In genomic region chr1:66337249-66337648, GRCh38 we compare ENCODE assay signal across 11 cellular contexts.
A peak's percentile ranks its signal among the peaks of the same experiment; 100 is the strongest.
DNase-seq lines count a peak whose midpoint lies in the region; ATAC-seq and TF ChIP-seq lines count a peak whose summit lies in the region.
"Had no signal": no experiment of that assay in that cellular context is flagged by ENCODE, and none has a peak within 500 bp of the region (broad histone marks: within the 10 kb centered on the region; RNA-seq: fewer than 3 reads in every experiment).

No MANE protein-coding gene starts in this region.

- H3K36me3 Mint-ChIP-seq in activated naive CD4-positive, alpha-beta T cell treated with anti-CD3 and anti-CD28 coated beads for 36 hours (ENCODE audit: low read depth), result peaks cover 48% of the 10 kb centered on the region
- H3K36me3 Mint-ChIP-seq in activated naive CD8-positive, alpha-beta T cell treated with anti-CD3 and anti-CD28 coated beads for 36 hours, result peaks cover 69% of the 10 kb centered on the region

- no peaks in the 10 kb centered on the region for H3K27me3 Mint-ChIP-seq in activated naive CD4-positive, alpha-beta T cell treated with anti-CD3 and anti-CD28 coated beads for 36 hours (ENCODE audit: low read depth)
- H3K27me3 Mint-ChIP-seq in activated naive CD8-positive, alpha-beta T cell treated with anti-CD3 and anti-CD28 coated beads for 36 hours, result no peaks in the 10 kb centered on the region

- CTCF ChIA-PET in activated naive CD4-positive, alpha-beta T cell treated with anti-CD3 and anti-CD28 coated beads for 36 hours (lab: Charles Lee), result interaction anchor here (0.6 to 7.2 kb wide), 6 partner anchors 7 to 109 kb away, joined by 3 to 50 read pairs (median 3); no protein-coding TSS in a partner anchor

- DNase-seq in activated naive CD4-positive, alpha-beta T cell treated with anti-CD3 and anti-CD28 coated beads for 36 hours, result no peak
- DNase-seq in activated naive CD4-positive, alpha-beta T cell (lab: John Stamatoyannopoulos, UW), result no peak
- no peak for DNase-seq in activated naive CD8-positive, alpha-beta T cell treated with anti-CD3 and anti-CD28 coated beads for 36 hours
- DNase-seq in lower lobe of right lung (no peak), thyroid gland (no peak), NCI-H748 treated with DMSO at 0.1 percent for 48 hours (lab: John Stamatoyannopoulos, UW) (no peak)
- DNase-seq: activated CD8-positive, alpha-beta memory T cell treated with anti-CD3 and anti-CD28 coated beads for 24 hours; NCI-H2227 treated with DMSO at 0.1 percent for 48 hours; SHP77 treated with DMSO at 0.1 percent for 48 hours had no signal

- peaks cover 45% of the 10 kb centered on the region for H3K4me1 Mint-ChIP-seq in activated naive CD4-positive, alpha-beta T cell treated with anti-CD3 and anti-CD28 coated beads for 36 hours (ENCODE audit: low read depth)
- peaks cover 55% of the 10 kb centered on the region for H3K4me1 Mint-ChIP-seq in activated naive CD8-positive, alpha-beta T cell treated with anti-CD3 and anti-CD28 coated beads for 36 hours

- H3K4me3 Mint-ChIP-seq in activated naive CD4-positive, alpha-beta T cell treated with anti-CD3 and anti-CD28 coated beads for 36 hours, result peak overlapping the region; percentile 98
- H3K4me3 Mint-ChIP-seq in activated naive CD8-positive, alpha-beta T cell treated with anti-CD3 and anti-CD28 coated beads for 36 hours, result peak overlapping the region; percentile 99

- TF ChIP-seq POLR2A in thyroid gland (IDR thresholded peaks at IDR 0.05), result no peak

- H3K36me3 ChIP-seq in lower lobe of right lung (no peaks in the 10 kb centered on the region), thyroid gland (no peaks in the 10 kb centered on the region)

- H3K4me3 ChIP-seq in lower lobe of right lung, result no peak overlapping the region
- H3K4me3 ChIP-seq in thyroid gland (replicated peaks in 1 of 3), result no peak overlapping the region

- TF ChIP-seq CTCF in lower lobe of right lung (IDR thresholded peaks at IDR 0.05) (no peak), thyroid gland (IDR thresholded peaks at IDR 0.05) (no peak)

- H3K27ac ChIP-seq in lower lobe of right lung (peak overlapping the region; percentile 84), thyroid gland (peak overlapping the region in 2 of 3 donors; percentile 37 to 62)

- peak overlapping the region; percentile 95 for H3K27ac Mint-ChIP-seq in activated naive CD4-positive, alpha-beta T cell treated with anti-CD3 and anti-CD28 coated beads for 36 hours
- H3K27ac Mint-ChIP-seq in activated naive CD8-positive, alpha-beta T cell treated with anti-CD3 and anti-CD28 coated beads for 36 hours, result peak overlapping the region; percentile 94

- 72 to 90% methylated on average over 5 of the region's 5 CpGs for WGBS in thyroid gland, 2 donors

- ATAC-seq in lower lobe of right lung (no peak), GM18498 (IDR thresholded peaks at IDR 0.05; ENCODE audit: unreplicated experiment) (no peak), GM21723 (IDR thresholded peaks at IDR 0.05; ENCODE audit: unreplicated experiment) (no peak)

- intact Hi-C loops in activated naive CD4-positive, alpha-beta T cell treated with anti-CD3 and anti-CD28 coated beads for 36 hours (cut with micrococcal nuclease), result loop anchor here (2.0 to 10.0 kb wide), 5 partner anchors 996 to 1375 kb away; partner anchors contain the start of genes GADD45A and SERBP1
- intact Hi-C loops in lower lobe of right lung (cut with DNase I), result no loop called here
- intact Hi-C loops in thyroid gland (cut with DNase I), result no loop called here

- H3K4me1 ChIP-seq in lower lobe of right lung, result peaks cover 66% of the 10 kb centered on the region
- H3K4me1 ChIP-seq in thyroid gland, result peaks cover 33 to 50% of the 10 kb centered on the region in 2 donors

- H3K9me3 ChIP-seq in lower lobe of right lung (no peaks in the 10 kb centered on the region), thyroid gland (no peaks in the 10 kb centered on the region)

- H3K27me3 ChIP-seq in lower lobe of right lung (ENCODE audit: low read depth) (no peaks in the 10 kb centered on the region), thyroid gland (no peaks in the 10 kb centered on the region)

- H3K9me3 Mint-ChIP-seq in activated naive CD4-positive, alpha-beta T cell treated with anti-CD3 and anti-CD28 coated beads for 36 hours, result no peaks in the 10 kb centered on the region
- no peaks in the 10 kb centered on the region for H3K9me3 Mint-ChIP-seq in activated naive CD8-positive, alpha-beta T cell treated with anti-CD3 and anti-CD28 coated beads for 36 hours
